In genomic region chr17:41667280-41668008, GRCh38 we compare ENCODE assay signal across 9 cellular contexts. TPM values are rescaled to one million over a fixed set of nuclear protein-coding genes. Genes with fewer than 3 reads are reported as not detected.
DNase-seq lines count a peak whose midpoint lies in the region; ATAC-seq and TF ChIP-seq lines count a peak whose summit lies in the region.
"Had no signal": no experiment of that assay in that cellular context is flagged by ENCODE, and none has a peak within 500 bp of the region (broad histone marks: within the 10 kb centered on the region; RNA-seq: fewer than 3 reads in every experiment).

No MANE protein-coding gene starts in this region.

- H3K9me3 Mint-ChIP-seq in H9 (no peaks in the 10 kb centered on the region), osteocyte (ENCODE audit: unreplicated experiment) (no peaks in the 10 kb centered on the region)
- no peaks in the 10 kb centered on the region for H3K9me3 Mint-ChIP-seq in activated CD8-positive, alpha-beta T cell treated with anti-CD3 and anti-CD28 coated beads for 36 hours

- peak overlapping the region; percentile 52; the same call in 1 of the 2 replicates for H3K14ac ChIP-seq in H9 (ENCODE audit: insufficient read depth, low read length)

- no peak for ATAC-seq in activated CD8-positive, alpha-beta T cell treated with anti-CD3 and anti-CD28 coated beads for 36 hours
- ATAC-seq in right lobe of liver: no peak
- ATAC-seq in GM19455 (IDR thresholded peaks at IDR 0.05; ENCODE audit: unreplicated experiment): no peak

- no peak overlapping the region for H2AK5ac ChIP-seq in H9 (ENCODE audit: insufficient read length, low read length)

- H3K27me3 Mint-ChIP-seq in H9 (ENCODE audit: low read depth) (peaks cover 39% of the 10 kb centered on the region), osteocyte (ENCODE audit: unreplicated experiment) (no peaks in the 10 kb centered on the region)
- H3K27me3 Mint-ChIP-seq in activated CD8-positive, alpha-beta T cell treated with anti-CD3 and anti-CD28 coated beads for 36 hours: peaks cover 1% of the 10 kb centered on the region

- H2BK5ac ChIP-seq in H9 (ENCODE audit: insufficient read length, low read length): no peak overlapping the region

- H3T11ph ChIP-seq in H9 (ENCODE audit: low read length): no peak overlapping the region

- no CpG with 5 or more reads among the region's 23 CpGs for WGBS in H9 (ENCODE audit: extremely low coverage, insufficient read length, low lambda C conversion rate)
- WGBS in right lobe of liver (ENCODE audit: insufficient coverage, low coverage, low lambda C conversion rate, missing lambda C conversion rate): 38% methylated on average over 15 of the region's 23 CpGs

- H2BK20ac ChIP-seq in H9 (ENCODE audit: low read depth, low read length, poor library complexity, severe bottlenecking): no peak overlapping the region

- peaks cover 16 to 17% of the 10 kb centered on the region in 2 experiments for H3K4me1 Mint-ChIP-seq in H9
- peaks cover 35% of the 10 kb centered on the region for H3K4me1 Mint-ChIP-seq in activated CD8-positive, alpha-beta T cell treated with anti-CD3 and anti-CD28 coated beads for 36 hours (ENCODE audit: low read depth)
- H3K4me1 Mint-ChIP-seq in osteocyte (ENCODE audit: unreplicated experiment): peaks cover 14% of the 10 kb centered on the region

- H3K56ac ChIP-seq in H9 (ENCODE audit: insufficient read length, low read depth, low read length): no peak overlapping the region

- no peaks in the 10 kb centered on the region for H3K79me1 ChIP-seq in H9 (ENCODE audit: insufficient read depth, low read depth, low read length, poor library complexity, severe bottlenecking)

- H3K79me2 ChIP-seq in ACC112 (ENCODE audit: control insufficient read depth, insufficient read depth, low read length, unreplicated experiment): no peaks in the 10 kb centered on the region
- no peaks in the 10 kb centered on the region for H3K79me2 ChIP-seq in H9 (ENCODE audit: insufficient read depth, low read length)

- H3K36me3 ChIP-seq in ACC112 (ENCODE audit: insufficient read depth, low read length) (no peaks in the 10 kb centered on the region), right lobe of liver (no peaks in the 10 kb centered on the region)
- H3K36me3 ChIP-seq: cardiac muscle cell had no signal

- no peak overlapping the region for H4K5ac ChIP-seq in H9 (ENCODE audit: insufficient read length, low read depth, low read length)

- H3K9ac ChIP-seq in H9 (ENCODE audit: extremely low read depth, insufficient read length, low read length): no peak overlapping the region

- peak overlapping the region; percentile 44 for H3K18ac ChIP-seq in H9 (ENCODE audit: insufficient read length, low read depth, low read length)

- intact Hi-C loops in activated CD8-positive, alpha-beta T cell treated with anti-CD3 and anti-CD28 coated beads for 36 hours (cut with micrococcal nuclease): no loop called here
- intact Hi-C loops in right lobe of liver (cut with DNase I): no loop called here

- H4K20me1 ChIP-seq in H9 (ENCODE audit: control insufficient read depth, insufficient read depth, insufficient read length): no peaks in the 10 kb centered on the region

- no peak overlapping the region for H3K4ac ChIP-seq in H9 (ENCODE audit: low read depth, low read length)

- H3K23ac ChIP-seq in H9 (ENCODE audit: insufficient read length, low read depth, low read length): no peak overlapping the region

- H4K91ac ChIP-seq in H9 (ENCODE audit: insufficient read length, low read depth, low read length): no peak overlapping the region

- peak overlapping the region; percentile 77; the same call in 1 of the 2 replicates for H3K4me3 ChIP-seq in ACC112 (ENCODE audit: low read depth, low read length)
- H3K4me3 ChIP-seq in right lobe of liver: peak overlapping the region in 1 of 3 donors; percentile 45

- H3K4me1 ChIP-seq in ACC112 (ENCODE audit: control insufficient read depth, insufficient read depth, low read length, unreplicated experiment): peaks cover 6% of the 10 kb centered on the region
- H3K4me1 ChIP-seq in H9 (ENCODE audit: insufficient read depth, low read length): no peaks in the 10 kb centered on the region; the same call in 1 of the 2 replicates
- peaks cover 0 to 14% (median 0%) of the 10 kb centered on the region in 4 donors for H3K4me1 ChIP-seq in right lobe of liver

- peak overlapping the region; percentile 29 for H3K4me2 ChIP-seq in H9 (ENCODE audit: insufficient read depth, insufficient read length, low read length)

- no peak overlapping the region for H2BK12ac ChIP-seq in H9 (ENCODE audit: insufficient read length, low read depth, low read length)

- H2BK120ac ChIP-seq in H9 (ENCODE audit: low read depth, low read length, poor library complexity, severe bottlenecking): no peak overlapping the region

- peak; percentile 80 for DNase-seq in H9
- no peak for DNase-seq in activated CD8-positive, alpha-beta T cell treated with anti-CD3 and anti-CD28 coated beads for 36 hours
- no peak for DNase-seq in right lobe of liver
- no peak for DNase-seq in hepatic stellate cell (ENCODE audit: low spot score)
- DNase-seq in NAMALWA (ENCODE audit: low spot score): no peak
- DNase-seq in osteocyte (ENCODE audit: extremely low spot score, unreplicated experiment): no peak

- peaks cover 11% of the 10 kb centered on the region for H3K23me2 ChIP-seq in H9 (ENCODE audit: insufficient read length, low read depth, low read length, poor library complexity, severe bottlenecking)

- H3K27me3 ChIP-seq in ACC112 (ENCODE audit: insufficient read depth, low read length): no peaks in the 10 kb centered on the region
- peaks cover 3% of the 10 kb centered on the region; the same call in 1 of the 2 replicates for H3K27me3 ChIP-seq in H9 (ENCODE audit: insufficient read depth, low read length)
- no peaks in the 10 kb centered on the region for H3K27me3 ChIP-seq in right lobe of liver
- H3K27me3 ChIP-seq: cardiac muscle cell had no signal

- H3K27ac Mint-ChIP-seq in H9 (no peak overlapping the region; a peak in 1 of 7 replicates), osteocyte (ENCODE audit: unreplicated experiment) (no peak overlapping the region)
- H3K27ac Mint-ChIP-seq in activated CD8-positive, alpha-beta T cell treated with anti-CD3 and anti-CD28 coated beads for 36 hours: peak overlapping the region; percentile 100

- peak overlapping the region; percentile 65 for H2AFZ ChIP-seq in ACC112 (ENCODE audit: low read length, unreplicated experiment)
- no peak overlapping the region for H2AFZ ChIP-seq in H9 (ENCODE audit: low read length)

- H4K8ac ChIP-seq in H9 (replicated peaks; ENCODE audit: insufficient read length, low read depth, low read length): no peak overlapping the region

- TF ChIP-seq POLR2A in right lobe of liver (IDR thresholded peaks at IDR 0.05): no peak

- POLR2A ChIA-PET in activated CD8-positive, alpha-beta T cell treated with anti-CD3 and anti-CD28 coated beads for 36 hours (lab: Charles Lee): interaction anchor here (0.9 to 8.3 kb wide), 4 partner anchors 12 to 144 kb away, joined by 3 to 104 read pairs (median 28); partner anchors contain the start of genes EIF1 and P3H4

- TF ChIP-seq CTCF in H9 (conservative IDR thresholded peaks at IDR 0.05): no peak
- TF ChIP-seq CTCF in activated CD8-positive, alpha-beta T cell treated with anti-CD3 and anti-CD28 coated beads for 36 hours (IDR thresholded peaks at IDR 0.05): no peak
- TF ChIP-seq CTCF in right lobe of liver (IDR thresholded peaks at IDR 0.05): peak in 1 of 4 donors; percentile 0
- no peak for TF ChIP-seq CTCF in osteocyte (IDR thresholded peaks at IDR 0.05)

- CTCF ChIA-PET in activated CD8-positive, alpha-beta T cell treated with anti-CD3 and anti-CD28 coated beads for 36 hours (lab: Charles Lee): interaction anchor here (0.6 to 10.9 kb wide), 10 partner anchors 11 to 1385 kb away, joined by 3 to 435 read pairs (median 14); partner anchors contain the start of gene EIF1

- H2BK15ac ChIP-seq in H9 (ENCODE audit: low read depth, low read length): no peak overlapping the region

- H3K4me3 Mint-ChIP-seq in H9: peak overlapping the region; percentile 73; a peak in 4 of 5 replicates
- H3K4me3 Mint-ChIP-seq in activated CD8-positive, alpha-beta T cell treated with anti-CD3 and anti-CD28 coated beads for 36 hours: peak overlapping the region; percentile 81
- H3K4me3 Mint-ChIP-seq in osteocyte (ENCODE audit: unreplicated experiment): no peak overlapping the region

- H3K36me3 Mint-ChIP-seq in H9 (ENCODE audit: insufficient read depth in 1 of 3, low read depth in 3 of 3) (no peaks in the 10 kb centered on the region; a peak in 1 of 7 replicates), osteocyte (ENCODE audit: unreplicated experiment) (no peaks in the 10 kb centered on the region)
- H3K36me3 Mint-ChIP-seq in activated CD8-positive, alpha-beta T cell treated with anti-CD3 and anti-CD28 coated beads for 36 hours (ENCODE audit: low read depth): no peaks in the 10 kb centered on the region

- no peak overlapping the region for H3K27ac ChIP-seq in ACC112 (ENCODE audit: low read depth, low read length)
- no peak overlapping the region for H3K27ac ChIP-seq in H9 (ENCODE audit: insufficient read length, low read depth, low read length)
- peak overlapping the region in 2 of 3 donors; percentile 67 to 75 for H3K27ac ChIP-seq in right lobe of liver
- H3K27ac ChIP-seq: cardiac muscle cell had no signal

- H3K9me3 ChIP-seq in H9 (ENCODE audit: control insufficient read depth, low read depth, low read length) (no peaks in the 10 kb centered on the region), right lobe of liver (no peaks in the 10 kb centered on the region)

RNA-seq across cellular contexts. Expression of gene EIF1, which starts 21.2 kb away (rescaled TPM):
- total RNA-seq in H9 (2021) (651 and 652 TPM in 2 replicates), right lobe of liver (100 to 1,000 TPM; 284 to 454 (median 404) TPM), osteocyte (1,019 and 1,057 TPM in 2 replicates)
- 100 to 1,000 TPM; 924 to 930 TPM for total RNA-seq in activated CD8-positive, alpha-beta T cell treated with anti-CD3 and anti-CD28 coated beads for 36 hours

RNA-seq across cellular contexts. Expression of gene KRT17, which starts 43.1 kb away (rescaled TPM):
- total RNA-seq in H9 (2021): 1.1 and 1.5 TPM in 2 replicates
- not detected for total RNA-seq in activated CD8-positive, alpha-beta T cell treated with anti-CD3 and anti-CD28 coated beads for 36 hours
- not detected for total RNA-seq in right lobe of liver
- 40.5 and 43.2 TPM in 2 replicates for total RNA-seq in osteocyte
- total RNA-seq: cardiac muscle cell had no signal

RNA-seq across cellular contexts. Expression of gene GAST, which starts 44.7 kb away (rescaled TPM):
- total RNA-seq in H9 (2021) (not detected in 2 replicates), right lobe of liver (not detected), osteocyte (not detected in 2 replicates)
- not detected for total RNA-seq in activated CD8-positive, alpha-beta T cell treated with anti-CD3 and anti-CD28 coated beads for 36 hours
- total RNA-seq: cardiac muscle cell had no signal

RNA-seq across cellular contexts. Expression of gene KRT16, which starts 54.9 kb away (rescaled TPM):
- total RNA-seq in H9 (2021): not detected in 2 replicates
- total RNA-seq in activated CD8-positive, alpha-beta T cell treated with anti-CD3 and anti-CD28 coated beads for 36 hours: not detected
- total RNA-seq in right lobe of liver: not detected
- total RNA-seq in osteocyte: 1.3 and 1.4 TPM in 2 replicates
- total RNA-seq: cardiac muscle cell had no signal

Comparison
In these comparisons a context has a peak if more than half of its experiments do, and no peak if none do; other contexts are left out.
1. H3K27ac ChIP-seq: peak in right lobe of liver (2 of 3); none in ACC112 (single experiment) and H9 (single experiment).
2. RNA of gene KRT17, which starts 43.1 kb away (total RNA-seq): 40.5 to 43.2 TPM in osteocyte; 1.1 to 1.5 TPM in H9, not detected in activated CD8-positive, alpha-beta T cell treated with anti-CD3 and anti-CD28 coated beads for 36 hours and not detected in right lobe of liver; every median in the first group is over 10 times any median in the second.